8 cellular contexts compared by ENCODE assay signal in the genomic region with DNA sequence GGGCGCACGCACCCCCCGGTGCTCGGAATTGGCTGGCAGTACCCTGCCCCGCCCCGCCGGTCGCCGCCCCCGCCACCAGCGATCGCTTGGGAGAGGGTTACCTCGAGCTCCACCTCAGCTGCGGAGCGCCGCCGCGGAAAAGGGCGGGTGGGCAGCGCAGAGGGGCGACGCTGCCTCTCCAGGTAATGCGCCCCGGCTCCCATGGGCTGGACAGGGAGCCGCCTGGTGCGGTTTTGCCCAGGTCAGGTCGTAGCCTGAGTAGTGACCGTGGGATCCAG. TPM values are rescaled to one million over a fixed set of nuclear protein-coding genes. Genes with fewer than 3 reads are reported as not detected.
DNase-seq lines count a peak whose midpoint lies in the region; ATAC-seq and TF ChIP-seq lines count a peak whose summit lies in the region.

No MANE protein-coding gene starts in this region.

- H3K4me3 ChIP-seq in H7 (ENCODE audit: insufficient read depth, low read depth, low read length) (peak overlapping the region; percentile 89), colonic mucosa (peak overlapping the region; percentile 75), lung (peak overlapping the region; percentile 69)

- intact Hi-C loops in colonic mucosa (cut with DNase I), result loop anchor here (5.0 kb wide), 1 partner anchor 42 kb away; no protein-coding TSS in a partner anchor

- H3K9me3 ChIP-seq in colonic mucosa (no peaks in the 10 kb centered on the region), lung (ENCODE audit: control insufficient read depth in 2 of 2, insufficient read depth in 1 of 2, low read length in 1 of 2) (no peaks in the 10 kb centered on the region)

- ATAC-seq in lung (ENCODE audit: insufficient read depth, low FRiP score) (no peak), HG03025 (IDR thresholded peaks at IDR 0.05; ENCODE audit: low FRiP score, unreplicated experiment) (no peak), HG03571 (IDR thresholded peaks at IDR 0.05; ENCODE audit: unreplicated experiment) (no peak)

- H3K4me1 ChIP-seq in colonic mucosa (peaks cover 11% of the 10 kb centered on the region), lung (ENCODE audit: control insufficient read depth in 2 of 2, insufficient read depth in 2 of 2, low read length in 2 of 2) (peaks cover 0 to 16% of the 10 kb centered on the region in 2 donors)

- WGBS in lung, 2 donors, result 6 to 10% methylated on average over 28 of the region's 28 CpGs

- DNase-seq in H7 (peak; percentile 87), colonic mucosa (peak; percentile 59), lung (ENCODE audit: low spot score) (peak; percentile 67), hippocampal formation (lab: John Stamatoyannopoulos, UW) (no peak)
- DNase-seq in activated CD4-positive, alpha-beta T cell treated with anti-CD3 and anti-CD28 coated beads for 24 hours (ENCODE audit: low read depth in 2 of 2), result peak; percentile 41 to 62
- peak; percentile 46 to 52 for DNase-seq in stimulated activated CD8-positive, alpha-beta memory T cell treated with anti-CD3 and anti-CD28 coated beads, Interleukin-2, amount 100 ng/mL, for 48 hours (ENCODE audit: low read depth in 2 of 2)

- H3K27me3 ChIP-seq in H7 (ENCODE audit: control insufficient read depth, insufficient read depth, low read length) (peaks cover 34% of the 10 kb centered on the region), colonic mucosa (no peaks in the 10 kb centered on the region), lung (ENCODE audit: control insufficient read depth, insufficient read depth) (no peaks in the 10 kb centered on the region)

- H3K36me3 ChIP-seq in H7 (replicated peaks; ENCODE audit: control insufficient read depth, insufficient read depth, low read length) (no peaks in the 10 kb centered on the region), colonic mucosa (no peaks in the 10 kb centered on the region), lung (ENCODE audit: control insufficient read depth in 2 of 2, insufficient read depth in 2 of 2, low read length in 2 of 2) (peaks cover 0 to 3% of the 10 kb centered on the region in 2 donors)

- H3K27ac ChIP-seq in colonic mucosa (peak overlapping the region; percentile 35), lung (ENCODE audit: low read depth in 1 of 2, low read length in 1 of 2) (peak overlapping the region in 1 of 2 donors; percentile 95)

- H3K9ac ChIP-seq in colonic mucosa (ENCODE audit: low read depth in 2 of 2, low read length in 2 of 2), result peak overlapping the region; percentile 56 to 58

- TF ChIP-seq CTCF in colonic mucosa (IDR thresholded peaks at IDR 0.05), result no peak
- no peak for TF ChIP-seq CTCF in lung (IDR thresholded peaks at IDR 0.05; ENCODE audit: control extremely low read depth, extremely low read depth)

RNA-seq across cellular contexts. Expression of a gene that starts 1.3 kb away (rescaled TPM):
- 14.6 and 20.1 TPM in 2 replicates for total RNA-seq in H7 (2014; rRNA removed; shearing (Covaris generic))
- total RNA-seq in colonic mucosa (10 to 100 TPM; 23.4 to 70.7 TPM), lung (10 to 100 TPM; 40.0 to 92.6 TPM)
- polyA plus RNA-seq in lung, result 100 to 1,000 TPM in 1 of 2 donors, 10 to 100 TPM in 1; 11.4 to 234 TPM

Comparison
In these comparisons a context has a peak if more than half of its experiments do, and no peak if none do; other contexts are left out.
1. DNase-seq: peak in H7 (single experiment), activated CD4-positive, alpha-beta T cell treated with anti-CD3 and anti-CD28 coated beads for 24 hours (2 of 2), colonic mucosa (single experiment), lung (single experiment) and stimulated activated CD8-positive, alpha-beta memory T cell treated with anti-CD3 and anti-CD28 coated beads, Interleukin-2, amount 100 ng/mL, for 48 hours (2 of 2); none in hippocampal formation (0 of 2).
2. Peak in every context shown above with its lines, with median percentiles within 50 percentile points of each other: H3K4me3 ChIP-seq.